8 cellular contexts compared by ENCODE assay signal in genomic region chr12:6372403-6373003, GRCh38. TPM values are rescaled to one million over a fixed set of nuclear protein-coding genes. Genes with fewer than 3 reads are reported as not detected.
A peak's percentile ranks its signal among the peaks of the same experiment; 100 is the strongest.
DNase-seq lines count a peak whose midpoint lies in the region; ATAC-seq and TF ChIP-seq lines count a peak whose summit lies in the region.

No MANE protein-coding gene starts in this region.

- peaks cover 65% of the 10 kb centered on the region for H3K4me1 Mint-ChIP-seq in CD14-positive monocyte

- H3K23ac ChIP-seq in trophoblast cell (ENCODE audit: low read length), result no peak overlapping the region

- ATAC-seq in Panc1 (peak; percentile 68), GM18858 (IDR thresholded peaks at IDR 0.05; ENCODE audit: unreplicated experiment) (no peak), HG03460 (IDR thresholded peaks at IDR 0.05; ENCODE audit: unreplicated experiment) (no peak), HG03095 (IDR thresholded peaks at IDR 0.05; ENCODE audit: unreplicated experiment) (no peak)

- H3K4me3 Mint-ChIP-seq in CD14-positive monocyte, result peak overlapping the region in 1 of 2 donors; percentile 37

- H3K27me3 Mint-ChIP-seq in CD14-positive monocyte (ENCODE audit: low read depth in 3 of 3), result peaks cover 2 to 5% (median 2%) of the 10 kb centered on the region in 3 donors

- peak overlapping the region; percentile 61 for H2BK12ac ChIP-seq in trophoblast cell (ENCODE audit: low read length)

- DNase-seq in CD14-positive monocyte (ENCODE audit: low spot score) (no peak), HS-5 (ENCODE audit: low read depth) (peak; percentile 76), Panc1 (ENCODE audit: low read depth, low spot score) (peak; percentile 71), epidermal melanocyte (ENCODE audit: insufficient read length, low spot score) (peak; percentile 97), trophoblast cell (peak; percentile 56 to 72)

- H3K27ac ChIP-seq in Panc1 (ENCODE audit: low read length) (peak overlapping the region; percentile 95), trophoblast cell (ENCODE audit: low read depth, low read length) (peak overlapping the region; percentile 74)

- H3K9me3 ChIP-seq in Panc1 (ENCODE audit: control insufficient read depth, insufficient read depth, low read depth, low read length) (no peaks in the 10 kb centered on the region), trophoblast cell (ENCODE audit: insufficient read depth, low read depth, low read length) (peaks cover 1% of the 10 kb centered on the region)

- H3K36me3 ChIP-seq in Panc1 (ENCODE audit: control insufficient read depth, insufficient read depth, low read length) (no peaks in the 10 kb centered on the region), trophoblast cell (ENCODE audit: control insufficient read depth in 1 of 2, insufficient read depth in 2 of 2, low read length in 2 of 2) (no peaks in the 10 kb centered on the region)

- peak overlapping the region; percentile 44 for H4K8ac ChIP-seq in trophoblast cell (ENCODE audit: low read depth, low read length)

- POLR2A ChIA-PET in Panc1 (lab: Charles Lee), result interaction anchor here (0.6 kb wide), 1 partner anchor 39 kb away, joined by 3 read pairs; no protein-coding TSS in a partner anchor

- H3K79me2 ChIP-seq in trophoblast cell (ENCODE audit: control insufficient read depth, insufficient read depth, low read length, poor library complexity), result peaks cover 3% of the 10 kb centered on the region

- H3K27me3 ChIP-seq in Panc1 (ENCODE audit: control insufficient read depth, insufficient read depth, low read length) (no peaks in the 10 kb centered on the region), trophoblast cell (ENCODE audit: insufficient read depth, low read length) (no peaks in the 10 kb centered on the region)

- H3K9me3 Mint-ChIP-seq in CD14-positive monocyte, result no peaks in the 10 kb centered on the region

- H2BK5ac ChIP-seq in trophoblast cell (ENCODE audit: low read depth, low read length, poor library complexity), result peak overlapping the region; percentile 32

- WGBS in trophoblast cell (ENCODE audit: extremely low coverage, insufficient coverage, insufficient read length), result no CpG with 5 or more reads among the region's 8 CpGs

- H3K36me3 Mint-ChIP-seq in CD14-positive monocyte, result peaks cover 0 to 2% of the 10 kb centered on the region in 2 donors

- H3K79me1 ChIP-seq in trophoblast cell (ENCODE audit: low read length), result peaks cover 28% of the 10 kb centered on the region

- peak overlapping the region; percentile 45 for H4K91ac ChIP-seq in trophoblast cell (ENCODE audit: low read depth, low read length)

- CTCF ChIA-PET in Panc1 (lab: Charles Lee), result no interaction called here

- in situ Hi-C loops in Panc1 (cut with HindIII; ENCODE audit: low pct_unique_long_range_greater_than_20kb, low sequenced_read_pairs), result no loop called here

- H3K4me1 ChIP-seq in Panc1 (ENCODE audit: control insufficient read depth, insufficient read depth, low read length) (peaks cover 87% of the 10 kb centered on the region), trophoblast cell (ENCODE audit: control insufficient read depth in 1 of 2, insufficient read depth in 2 of 2, low read length in 2 of 2) (peaks cover 47 to 57% of the 10 kb centered on the region in 2 experiments)

- peak overlapping the region; percentile 47 for H3K14ac ChIP-seq in trophoblast cell (ENCODE audit: low read length)

- H4K12ac ChIP-seq in trophoblast cell (ENCODE audit: low read depth, low read length), result no peak overlapping the region

- peak overlapping the region; percentile 73 for H2BK120ac ChIP-seq in trophoblast cell (ENCODE audit: insufficient read depth, low read length, poor library complexity)

- H3K9ac ChIP-seq in trophoblast cell (ENCODE audit: low read length), result no peak overlapping the region

- peak overlapping the region; percentile 42 for H3K4me2 ChIP-seq in trophoblast cell (ENCODE audit: low read length)

- peak overlapping the region; percentile 64 for H3K18ac ChIP-seq in trophoblast cell (ENCODE audit: low read length)

- peak overlapping the region; percentile 28 for H2AK5ac ChIP-seq in trophoblast cell (ENCODE audit: low read length)

- peak overlapping the region in 6 of 7 donors; percentile 64 to 82 (median 72) for H3K27ac Mint-ChIP-seq in CD14-positive monocyte

- TF ChIP-seq CTCF in CD14-positive monocyte (IDR thresholded peaks at IDR 0.05) (no peak), Panc1 (IDR thresholded peaks at IDR 0.05) (no peak)

- no peak overlapping the region for H3K4ac ChIP-seq in trophoblast cell (ENCODE audit: low read depth, low read length)

- H3K4me3 ChIP-seq in Panc1 (ENCODE audit: low read depth in 2 of 2, low read length in 2 of 2) (peak overlapping the region in 1 of 2 experiments; percentile 2; a peak in 2 of 4 replicates), trophoblast cell (ENCODE audit: low read depth, low read length) (no peak overlapping the region)

- intact Hi-C loops in CD14-positive monocyte (cut with micrococcal nuclease) (no loop called here), Panc1 (cut with micrococcal nuclease; ENCODE audit: unreplicated experiment) (loop anchor here (5.0 kb wide), 1 partner anchor 35 kb away; no protein-coding TSS in a partner anchor)

- peak overlapping the region; percentile 10 for H2AFZ ChIP-seq in trophoblast cell (ENCODE audit: insufficient read depth, low read length, poor library complexity)

- no TSS peak for BruUV-seq in Panc1 (replicated peaks; lab: Mats Ljungman, UMichigan)

RNA-seq across cellular contexts. Expression of gene SCNN1A, which starts 2.9 kb away (rescaled TPM):
- under 1 TPM; 0.11 to 0.63 TPM for polyA plus RNA-seq in CD14-positive monocyte
- total RNA-seq in Panc1 (2021; ENCODE audit: unreplicated experiment), result 17.1 TPM
- polyA plus RNA-seq in Panc1 (2012; ENCODE audit: insufficient read length), result 17.2 TPM
- polyA plus RNA-seq in trophoblast cell (2013), result 2.3 and 2.7 TPM in 2 replicates

RNA-seq across cellular contexts. Expression of gene LTBR, which starts 11.5 kb away (rescaled TPM):
- 10 to 100 TPM; 56.4 to 60.6 TPM for polyA plus RNA-seq in CD14-positive monocyte
- 3.1 TPM for total RNA-seq in Panc1 (2021; ENCODE audit: unreplicated experiment)
- polyA plus RNA-seq in Panc1 (2012; ENCODE audit: insufficient read length), result 4.6 TPM
- 34.3 and 34.8 TPM in 2 replicates for polyA plus RNA-seq in trophoblast cell (2013)

RNA-seq across cellular contexts. Expression of gene TNFRSF1A, which starts 30.6 kb away (rescaled TPM):
- 100 to 1,000 TPM; 108 to 157 TPM for polyA plus RNA-seq in CD14-positive monocyte
- total RNA-seq in Panc1 (2021; ENCODE audit: unreplicated experiment), result 108 TPM
- 115 TPM for polyA plus RNA-seq in Panc1 (2012; ENCODE audit: insufficient read length)
- polyA plus RNA-seq in trophoblast cell (2013), result 81.0 and 90.7 TPM in 2 replicates
